29 cellular contexts compared by ENCODE assay signal in genomic region chr16:81413245-81413990, GRCh38.
"Had no signal": no experiment of that assay in that cellular context is flagged by ENCODE, and none has a peak within 500 bp of the region (broad histone marks: within the 10 kb centered on the region; RNA-seq: fewer than 3 reads in every experiment).

No MANE protein-coding gene starts in this region.

- H3K4me3 ChIP-seq: heart right ventricle, hepatocyte, left ventricle myocardium inferior, lung, mucosa of descending colon, neural progenitor cell, right atrium auricular region, skin epidermis, suprapubic skin, thoracic aorta, tibial artery, upper lobe of right lung had no signal

- H3K4me1 ChIP-seq: heart right ventricle, left ventricle myocardium inferior, parathyroid adenoma, right atrium auricular region, suprapubic skin, tibial artery, upper lobe of right lung had no signal

- FAIRE-seq: urothelium cell line had no signal

- H3K9me3 ChIP-seq: heart right ventricle, left ventricle myocardium inferior, mucosa of descending colon, neutrophil, right atrium auricular region, suprapubic skin, thoracic aorta, tibial artery, upper lobe of right lung had no signal

- H3K4me3 Mint-ChIP-seq: natural killer cell; nephron progenitor cell; neural progenitor cell; stimulated activated naive CD8-positive, alpha-beta T cell treated with anti-CD3 and anti-CD28 coated beads, Interleukin-15, Interleukin-2, amounts not matched to agents 100 ng/mL and 50 ng/mL, for 24 hours had no signal

- H3K36me3 Mint-ChIP-seq: natural killer cell, neural progenitor cell had no signal

- ATAC-seq: heart right ventricle, natural killer cell, sciatic nerve, upper lobe of right lung had no signal

- H3K79me2 ChIP-seq: hepatocyte, parathyroid adenoma had no signal

- H3K27me3 ChIP-seq: hepatocyte, neural progenitor cell, neutrophil, right atrium auricular region, upper lobe of right lung had no signal

- H3K4me1 Mint-ChIP-seq: natural killer cell had no signal

- H3K9ac ChIP-seq: neural progenitor cell, parathyroid adenoma had no signal

- DNase-seq: heart right ventricle; islet precursor cell; left ventricle myocardium inferior; midbrain; natural killer cell; nephron progenitor cell; occipital lobe; stimulated activated CD4-positive, alpha-beta T cell treated with anti-CD3 and anti-CD28 coated beads, Interleukin-12 subunit alpha, Interleukin-12 subunit beta, amount 100 ng/mL, for 4 hours; stimulated activated CD4-positive, alpha-beta T cell treated with anti-CD3 and anti-CD28 coated beads, Interleukin-15, amount 100 ng/mL, for 24 hours; stimulated activated CD4-positive, alpha-beta T cell treated with anti-CD3 and anti-CD28 coated beads, Interleukin-2, amount 100 ng/mL, for 24 hours; stimulated activated CD4-positive, alpha-beta T cell treated with anti-CD3 and anti-CD28 coated beads, Interleukin-4, amount 100 ng/mL, for 1 hour; stimulated activated naive CD4-positive, alpha-beta T cell; tibial artery; trophoblast cell; upper lobe of right lung had no signal

- H3K27ac Mint-ChIP-seq: natural killer cell; nephron progenitor cell; progenitor cell of endocrine pancreas; stimulated activated naive CD8-positive, alpha-beta T cell treated with anti-CD3 and anti-CD28 coated beads, Interleukin-15, Interleukin-2, amounts not matched to agents 100 ng/mL and 50 ng/mL, for 24 hours had no signal

- H3K27me3 Mint-ChIP-seq: stimulated activated naive CD8-positive, alpha-beta T cell treated with anti-CD3 and anti-CD28 coated beads, Interleukin-15, Interleukin-2, amounts not matched to agents 100 ng/mL and 50 ng/mL, for 24 hours had no signal

- H3K9me3 Mint-ChIP-seq: natural killer cell; nephron progenitor cell; neural progenitor cell; stimulated activated naive CD8-positive, alpha-beta T cell treated with anti-CD3 and anti-CD28 coated beads, Interleukin-15, Interleukin-2, amounts not matched to agents 100 ng/mL and 50 ng/mL, for 24 hours had no signal

- H2AFZ ChIP-seq: hepatocyte, parathyroid adenoma had no signal

- H3K36me3 ChIP-seq: heart right ventricle, left ventricle myocardium inferior, neural progenitor cell, neutrophil, right atrium auricular region, suprapubic skin, thoracic aorta, tibial artery, upper lobe of right lung had no signal

- H3K4me2 ChIP-seq: hepatocyte, neural progenitor cell had no signal

- H3K27ac ChIP-seq: heart right ventricle, hepatocyte, left ventricle myocardium inferior, neural progenitor cell, neutrophil, parathyroid adenoma, right atrium auricular region, skin epidermis, suprapubic skin, thoracic aorta, tibial artery, upper lobe of right lung had no signal
